In genomic region chr14:55188686-55189295, GRCh38 we compare ENCODE assay signal across 18 cellular contexts. TPM values are rescaled to one million over a fixed set of nuclear protein-coding genes. Genes with fewer than 3 reads are reported as not detected.
DNase-seq lines count a peak whose midpoint lies in the region; ATAC-seq, FAIRE-seq and TF ChIP-seq lines count a peak whose summit lies in the region.
"Had no signal": no experiment of that assay in that cellular context is flagged by ENCODE, and none has a peak within 500 bp of the region (broad histone marks: within the 10 kb centered on the region; RNA-seq: fewer than 3 reads in every experiment).

No MANE protein-coding gene starts in this region.

- H2BK20ac ChIP-seq in H9 (ENCODE audit: low read depth, low read length, poor library complexity, severe bottlenecking): no peak overlapping the region

- H4K8ac ChIP-seq in H9 (replicated peaks; ENCODE audit: insufficient read length, low read depth, low read length): no peak overlapping the region

- no peaks in the 10 kb centered on the region for H3K9me3 Mint-ChIP-seq in activated CD4-positive, alpha-beta T cell treated with anti-CD3 and anti-CD28 coated beads for 36 hours (ENCODE audit: low read depth)
- H3K9me3 Mint-ChIP-seq in H9 (peaks cover 0 to 2% of the 10 kb centered on the region in 2 experiments; a peak in 1 of 5 replicates), progenitor cell of endocrine pancreas (ENCODE audit: low read depth) (no peaks in the 10 kb centered on the region)
- no peaks in the 10 kb centered on the region for H3K9me3 Mint-ChIP-seq in natural killer cell treated with Interleukin-12 subunit alpha and Interleukin-12 subunit beta and Interleukin-15 and Interleukin-18, amount 100 ng/mL, for 72 hours
- H3K9me3 Mint-ChIP-seq: activated T-cell treated with anti-CD3 and anti-CD28 coated beads, Interleukin-2, amount 50 U/mL, for 4 hours had no signal

- no peaks in the 10 kb centered on the region for H4K20me1 ChIP-seq in H9 (ENCODE audit: control insufficient read depth, insufficient read depth, insufficient read length)

- no peak overlapping the region for H3K4ac ChIP-seq in H9 (ENCODE audit: low read depth, low read length)

- H3K14ac ChIP-seq in H9 (ENCODE audit: insufficient read depth, low read length): no peak overlapping the region

- no peak overlapping the region for H3K9ac ChIP-seq in H9 (ENCODE audit: extremely low read depth, insufficient read length, low read length)
- H3K9ac ChIP-seq: KMS-11 had no signal

- no peak overlapping the region for H4K91ac ChIP-seq in H9 (ENCODE audit: insufficient read length, low read depth, low read length)

- no peak overlapping the region for H3K18ac ChIP-seq in H9 (ENCODE audit: insufficient read length, low read depth, low read length)

- TF ChIP-seq CTCF in H9 (conservative IDR thresholded peaks at IDR 0.05): no peak
- TF ChIP-seq CTCF in pancreas (IDR thresholded peaks at IDR 0.05): no peak
- TF ChIP-seq CTCF in progenitor cell of endocrine pancreas (IDR thresholded peaks at IDR 0.05; ENCODE audit: unreplicated experiment): no peak

- H3K23me2 ChIP-seq in H9 (ENCODE audit: insufficient read length, low read depth, low read length, poor library complexity, severe bottlenecking): peaks cover 4% of the 10 kb centered on the region

- H3K4me2 ChIP-seq in H9 (ENCODE audit: insufficient read depth, insufficient read length, low read length): no peak overlapping the region

- no peak for FAIRE-seq in pancreas (lab: Jason Lieb, UNC)
- FAIRE-seq: keratinocyte had no signal

- intact Hi-C loops in activated CD4-positive, alpha-beta T cell treated with anti-CD3 and anti-CD28 coated beads for 36 hours (cut with DNase I, micrococcal nuclease): no loop called here
- intact Hi-C loops in pancreas (cut with DNase I): no loop called here

- H2BK15ac ChIP-seq in H9 (ENCODE audit: low read depth, low read length): no peak overlapping the region

- H3K4me3 ChIP-seq in pancreas: no peak overlapping the region
- H3K4me3 ChIP-seq: ascending aorta had no signal

- no peak overlapping the region for H3K56ac ChIP-seq in H9 (ENCODE audit: insufficient read length, low read depth, low read length)

- H3K79me2 ChIP-seq in H9 (ENCODE audit: insufficient read depth, low read length): peaks cover 15% of the 10 kb centered on the region; the same call in 1 of the 2 replicates

- no peaks in the 10 kb centered on the region for H3K27me3 ChIP-seq in H9 (ENCODE audit: insufficient read depth, low read length)
- no peaks in the 10 kb centered on the region for H3K27me3 ChIP-seq in pancreas
- H3K27me3 ChIP-seq: ascending aorta had no signal

- no peaks in the 10 kb centered on the region for H3K36me3 ChIP-seq in pancreas
- H3K36me3 ChIP-seq: ascending aorta had no signal

- H3K4me1 ChIP-seq in H9 (ENCODE audit: insufficient read depth, low read length) (peaks cover 5% of the 10 kb centered on the region; the same call in 1 of the 2 replicates), pancreas (peaks cover 0 to 4% (median 0%) of the 10 kb centered on the region in 3 donors)

- peak overlapping the region; percentile 91 for H3K4me3 Mint-ChIP-seq in activated CD4-positive, alpha-beta T cell treated with anti-CD3 and anti-CD28 coated beads for 36 hours
- H3K4me3 Mint-ChIP-seq in H9 (peak overlapping the region; percentile 95 to 100; a peak in 1 of 5 replicates), progenitor cell of endocrine pancreas (ENCODE audit: low read depth) (no peak overlapping the region)
- H3K4me3 Mint-ChIP-seq in natural killer cell treated with Interleukin-12 subunit alpha and Interleukin-12 subunit beta and Interleukin-15 and Interleukin-18, amount 100 ng/mL, for 72 hours: peak overlapping the region; percentile 88
- H3K4me3 Mint-ChIP-seq: activated T-cell treated with anti-CD3 and anti-CD28 coated beads, Interleukin-2, amount 50 U/mL, for 4 hours had no signal

- H3K36me3 Mint-ChIP-seq in activated CD4-positive, alpha-beta T cell treated with anti-CD3 and anti-CD28 coated beads for 36 hours (ENCODE audit: low read depth): peaks cover 7% of the 10 kb centered on the region
- peaks cover 18 to 42% (median 36%) of the 10 kb centered on the region in 3 experiments; a peak in 6 of 7 replicates for H3K36me3 Mint-ChIP-seq in H9 (ENCODE audit: insufficient read depth in 1 of 3, low read depth in 3 of 3)
- no peaks in the 10 kb centered on the region for H3K36me3 Mint-ChIP-seq in natural killer cell treated with Interleukin-12 subunit alpha and Interleukin-12 subunit beta and Interleukin-15 and Interleukin-18, amount 100 ng/mL, for 72 hours
- no peaks in the 10 kb centered on the region for H3K36me3 Mint-ChIP-seq in progenitor cell of endocrine pancreas (ENCODE audit: insufficient read depth)

- WGBS in H9 (ENCODE audit: extremely low coverage, insufficient read length, low lambda C conversion rate): no CpG with 5 or more reads among the region's 4 CpGs
- WGBS in pancreas, 2 donors: 80 to 91% methylated on average over 4 of the region's 4 CpGs

- no peak for ATAC-seq in activated CD4-positive, alpha-beta T cell treated with anti-CD3 and anti-CD28 coated beads for 36 hours
- no peak for ATAC-seq in natural killer cell treated with Interleukin-12 subunit alpha and Interleukin-12 subunit beta and Interleukin-15 and Interleukin-18, amount 100 ng/mL, for 72 hours
- ATAC-seq in pancreas: no peak
- ATAC-seq: activated T-cell treated with anti-CD3 and anti-CD28 coated beads, Interleukin-2, amount 50 U/mL, for 4 hours had no signal

- POLR2A ChIA-PET in activated CD4-positive, alpha-beta T cell treated with anti-CD3 and anti-CD28 coated beads for 36 hours (lab: Charles Lee): interaction anchor here (0.6 kb wide), 2 partner anchors 84 to 246 kb away, joined by 3 to 4 read pairs; no protein-coding TSS in a partner anchor

- H3K23ac ChIP-seq in H9 (ENCODE audit: insufficient read length, low read depth, low read length): no peak overlapping the region

- peaks cover 29% of the 10 kb centered on the region for H3K4me1 Mint-ChIP-seq in activated CD4-positive, alpha-beta T cell treated with anti-CD3 and anti-CD28 coated beads for 36 hours
- H3K4me1 Mint-ChIP-seq in H9: peaks cover 24 to 27% of the 10 kb centered on the region in 2 experiments
- H3K4me1 Mint-ChIP-seq in natural killer cell treated with Interleukin-12 subunit alpha and Interleukin-12 subunit beta and Interleukin-15 and Interleukin-18, amount 100 ng/mL, for 72 hours (ENCODE audit: low read depth in 2 of 2): peaks cover 20 to 28% of the 10 kb centered on the region in 2 donors
- peaks cover 21% of the 10 kb centered on the region for H3K4me1 Mint-ChIP-seq in progenitor cell of endocrine pancreas (ENCODE audit: low read depth)

- no peak overlapping the region for H4K5ac ChIP-seq in H9 (ENCODE audit: insufficient read length, low read depth, low read length)

- no peak overlapping the region for H2AK5ac ChIP-seq in H9 (ENCODE audit: insufficient read length, low read length)

- no peak for DNase-seq in activated CD4-positive, alpha-beta T cell treated with anti-CD3 and anti-CD28 coated beads for 36 hours
- DNase-seq in activated CD4-positive, alpha-beta T cell treated with anti-CD3 and anti-CD28 coated beads, Interleukin-2, amount 50 U/mL, for 48 hours: no peak
- DNase-seq in H9 (no peak), amniotic epithelial cell (ENCODE audit: low read depth) (peak; percentile 49), pancreas (no peak), RKO (ENCODE audit: low spot score) (no peak), progenitor cell of endocrine pancreas (ENCODE audit: low spot score, unreplicated experiment) (no peak)
- no peak for DNase-seq in natural killer cell treated with Interleukin-12 subunit alpha and Interleukin-12 subunit beta and Interleukin-15 and Interleukin-18, amount 100 ng/mL, for 72 hours (ENCODE audit: low spot score)
- DNase-seq: activated T-cell treated with anti-CD3 and anti-CD28 coated beads, Interleukin-2, amount 50 U/mL, for 4 hours; DMS153; effector CD8-positive, alpha-beta T cell; NCI-H1930; Right ventricle myocardium superior; trophoblast cell had no signal

- CTCF ChIA-PET in activated CD4-positive, alpha-beta T cell treated with anti-CD3 and anti-CD28 coated beads for 36 hours (lab: Charles Lee): no interaction called here

- no peak overlapping the region for H2BK5ac ChIP-seq in H9 (ENCODE audit: insufficient read length, low read length)

- H3K79me1 ChIP-seq in H9 (ENCODE audit: insufficient read depth, low read depth, low read length, poor library complexity, severe bottlenecking): peaks cover 7% of the 10 kb centered on the region

- H3K27ac Mint-ChIP-seq in activated CD4-positive, alpha-beta T cell treated with anti-CD3 and anti-CD28 coated beads for 36 hours: no peak overlapping the region
- H3K27ac Mint-ChIP-seq in H9 (no peak overlapping the region), progenitor cell of endocrine pancreas (no peak overlapping the region)
- H3K27ac Mint-ChIP-seq in natural killer cell treated with Interleukin-12 subunit alpha and Interleukin-12 subunit beta and Interleukin-15 and Interleukin-18, amount 100 ng/mL, for 72 hours: peak overlapping the region in 1 of 2 donors; percentile 45

- H3K27ac ChIP-seq in H9 (ENCODE audit: insufficient read length, low read depth, low read length) (no peak overlapping the region), pancreas (no peak overlapping the region)
- H3K27ac ChIP-seq: ascending aorta, KMS-11, VCaP had no signal

- H3K27me3 Mint-ChIP-seq in activated CD4-positive, alpha-beta T cell treated with anti-CD3 and anti-CD28 coated beads for 36 hours: no peaks in the 10 kb centered on the region
- H3K27me3 Mint-ChIP-seq in H9 (ENCODE audit: low read depth) (no peaks in the 10 kb centered on the region), progenitor cell of endocrine pancreas (no peaks in the 10 kb centered on the region)
- no peaks in the 10 kb centered on the region for H3K27me3 Mint-ChIP-seq in natural killer cell treated with Interleukin-12 subunit alpha and Interleukin-12 subunit beta and Interleukin-15 and Interleukin-18, amount 100 ng/mL, for 72 hours

- H2BK120ac ChIP-seq in H9 (ENCODE audit: low read depth, low read length, poor library complexity, severe bottlenecking): no peak overlapping the region

- no peak overlapping the region for H2BK12ac ChIP-seq in H9 (ENCODE audit: insufficient read length, low read depth, low read length)

- no peaks in the 10 kb centered on the region for H3K9me3 ChIP-seq in H9 (ENCODE audit: control insufficient read depth, low read depth, low read length)
- no peaks in the 10 kb centered on the region for H3K9me3 ChIP-seq in pancreas
- H3K9me3 ChIP-seq: ascending aorta had no signal

- H3T11ph ChIP-seq in H9 (ENCODE audit: low read length): no peak overlapping the region

- H2AFZ ChIP-seq in H9 (ENCODE audit: low read length): no peak overlapping the region

RNA-seq across cellular contexts. Expression of gene DLGAP5, which starts 2.6 kb away (rescaled TPM):
- 100 to 1,000 TPM in 1 of 2 experiments, 10 to 100 TPM in 1; 97.4 to 100 TPM for total RNA-seq in activated CD4-positive, alpha-beta T cell treated with anti-CD3 and anti-CD28 coated beads for 36 hours
- 115 and 118 TPM in 2 replicates for total RNA-seq in H9 (2021)
- total RNA-seq in natural killer cell treated with Interleukin-12 subunit alpha and Interleukin-12 subunit beta and Interleukin-15 and Interleukin-18, amount 100 ng/mL, for 72 hours: 10 to 100 TPM; 27.7 to 60.6 TPM
- under 1 TPM in 4 of 6 donors, not detected in 2; 0.12 to 0.90 (median 0.47) TPM for total RNA-seq in pancreas
- polyA plus RNA-seq in pancreas: not detected
- 31.2 and 32.9 TPM in 2 replicates for total RNA-seq in progenitor cell of endocrine pancreas
- total RNA-seq: ascending aorta had no signal

RNA-seq across cellular contexts. Expression of gene LGALS3, which starts 59.7 kb away (rescaled TPM):
- total RNA-seq in activated CD4-positive, alpha-beta T cell treated with anti-CD3 and anti-CD28 coated beads for 36 hours: 1 to 10 TPM; 6.5 to 7.8 TPM
- total RNA-seq in H9 (2021): 3.7 and 4.0 TPM in 2 replicates
- 100 to 1,000 TPM; 161 to 224 TPM for total RNA-seq in natural killer cell treated with Interleukin-12 subunit alpha and Interleukin-12 subunit beta and Interleukin-15 and Interleukin-18, amount 100 ng/mL, for 72 hours
- total RNA-seq in pancreas: 10 to 100 TPM; 22.6 to 77.8 (median 40.6) TPM
- polyA plus RNA-seq in pancreas: 10 to 100 TPM; 53.1 to 74.7 TPM
- 27.0 and 49.3 TPM in 2 replicates for total RNA-seq in progenitor cell of endocrine pancreas

Comparison
In these comparisons a context has a peak if more than half of its experiments do, and no peak if none do; other contexts are left out.
1. RNA of gene DLGAP5, which starts 2.6 kb away (total RNA-seq): 115 to 118 TPM in H9, 97.4 to 100 TPM in activated CD4-positive, alpha-beta T cell treated with anti-CD3 and anti-CD28 coated beads for 36 hours, 27.7 to 60.6 TPM in natural killer cell treated with Interleukin-12 subunit alpha and Interleukin-12 subunit beta and Interleukin-15 and Interleukin-18, amount 100 ng/mL, for 72 hours and 31.2 to 32.9 TPM in progenitor cell of endocrine pancreas; 0.12 to 0.90 TPM in pancreas; every median in the first group is over 10 times any median in the second.